In the genomic region with DNA sequence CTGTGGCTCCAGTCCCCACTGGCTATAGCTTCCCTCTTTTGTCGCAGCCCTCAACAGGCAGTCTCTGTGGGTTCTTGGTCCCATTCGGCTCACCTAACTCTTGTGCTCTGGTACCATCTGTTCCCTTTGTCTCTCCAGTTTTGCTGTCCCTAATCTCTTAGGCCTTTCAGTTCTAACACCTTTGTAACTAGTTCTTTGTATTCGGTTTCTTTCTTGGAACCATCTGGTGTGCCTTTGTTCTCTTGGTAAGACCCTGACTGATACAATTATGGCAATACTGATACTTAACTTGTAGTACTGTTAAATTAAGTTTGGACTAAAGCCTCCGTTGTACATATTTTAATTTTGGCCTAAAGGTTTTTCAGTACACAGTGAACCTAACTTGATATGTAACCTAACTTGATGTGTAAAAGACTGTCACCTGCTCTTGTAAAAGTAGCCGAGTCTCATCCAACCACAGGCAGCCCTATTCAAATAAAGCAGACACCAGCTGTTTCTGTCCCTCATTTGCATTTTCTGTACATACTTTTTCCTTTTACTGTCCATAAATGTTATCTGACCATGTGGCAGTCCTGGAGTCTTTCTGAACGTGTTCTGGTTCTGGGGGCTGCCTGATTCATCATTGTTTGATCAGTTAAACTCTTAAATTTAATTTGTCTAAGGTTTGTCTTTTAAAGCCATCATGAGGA, we compare ENCODE assay signal across 9 cellular contexts. TPM values are rescaled to one million over a fixed set of nuclear protein-coding genes. Genes with fewer than 3 reads are reported as not detected.
DNase-seq lines count a peak whose midpoint lies in the region; ATAC-seq and TF ChIP-seq lines count a peak whose summit lies in the region.
"Had no signal": no experiment of that assay in that cellular context is flagged by ENCODE, and none has a peak within 500 bp of the region (broad histone marks: within the 10 kb centered on the region; RNA-seq: fewer than 3 reads in every experiment).

No MANE protein-coding gene starts in this region.

- peak; percentile 43 for DNase-seq in GM06990 (ENCODE audit: extremely low read depth, insufficient read length)
- peak; percentile 51 for DNase-seq in SHP77 treated with DMSO at 0.1 percent for 48 hours (lab: John Stamatoyannopoulos, UW)
- DNase-seq in left lobe of liver (ENCODE audit: low spot score), result no peak
- DNase-seq in NCI-H1417 treated with DMSO at 0.1 percent for 48 hours (lab: John Stamatoyannopoulos, UW), result no peak
- no peak for DNase-seq in activated T-helper 2 cell treated with anti-CD3 and anti-CD28 coated beads, Interferon-gamma antibody, Interleukin-2, Interleukin-4, amounts not matched to agents 10 μg/mL and 5 μg/mL and 100 μg/mL, durations not matched to agents 14 hours and 24 hours and 36 hours (ENCODE audit: low spot score)
- no peak for DNase-seq in NCI-H2196 treated with DMSO at 0.1 percent for 48 hours (lab: John Stamatoyannopoulos, UW; ENCODE audit: unreplicated experiment)
- DNase-seq: stimulated activated CD4-positive, alpha-beta T cell treated with anti-CD3 and anti-CD28 coated beads, Interleukin-4, amount 100 ng/mL, for 1 hour had no signal

- no peak overlapping the region for H3K27ac Mint-ChIP-seq in activated T-helper 2 cell treated with anti-CD3 and anti-CD28 coated beads, Interferon-gamma antibody, Interleukin-2, Interleukin-4, amounts not matched to agents 10 μg/mL and 5 μg/mL and 100 μg/mL, durations not matched to agents 14 hours and 24 hours and 36 hours

- no peak overlapping the region for H3K4me3 Mint-ChIP-seq in activated T-helper 2 cell treated with anti-CD3 and anti-CD28 coated beads, Interferon-gamma antibody, Interleukin-2, Interleukin-4, amounts not matched to agents 10 μg/mL and 5 μg/mL and 100 μg/mL, durations not matched to agents 14 hours and 24 hours and 36 hours (ENCODE audit: low read depth)

- no peaks in the 10 kb centered on the region for H3K9me3 Mint-ChIP-seq in activated T-helper 2 cell treated with anti-CD3 and anti-CD28 coated beads, Interferon-gamma antibody, Interleukin-2, Interleukin-4, amounts not matched to agents 10 μg/mL and 5 μg/mL and 100 μg/mL, durations not matched to agents 14 hours and 24 hours and 36 hours

- no peak for TF ChIP-seq CTCF in GM06990 (IDR thresholded peaks at IDR 0.05; ENCODE audit: insufficient read depth, low read length, poor library complexity, severe bottlenecking)

- peaks cover 62% of the 10 kb centered on the region for H3K4me1 Mint-ChIP-seq in activated T-helper 2 cell treated with anti-CD3 and anti-CD28 coated beads, Interferon-gamma antibody, Interleukin-2, Interleukin-4, amounts not matched to agents 10 μg/mL and 5 μg/mL and 100 μg/mL, durations not matched to agents 14 hours and 24 hours and 36 hours (ENCODE audit: low read depth)

- peak overlapping the region; percentile 55 for H3K4me3 ChIP-seq in GM06990 (replicated peaks; ENCODE audit: low read depth, low read length)

- ATAC-seq in GM19328 (IDR thresholded peaks at IDR 0.05; ENCODE audit: unreplicated experiment) (peak; percentile 56), HG03064 (IDR thresholded peaks at IDR 0.05; ENCODE audit: low read depth, unreplicated experiment) (peak; percentile 46), left lobe of liver (no peak)

- no peaks in the 10 kb centered on the region for H3K27me3 ChIP-seq in GM06990 (replicated peaks; ENCODE audit: control insufficient read depth, insufficient read depth, low read length)

- no peaks in the 10 kb centered on the region for H3K27me3 Mint-ChIP-seq in activated T-helper 2 cell treated with anti-CD3 and anti-CD28 coated beads, Interferon-gamma antibody, Interleukin-2, Interleukin-4, amounts not matched to agents 10 μg/mL and 5 μg/mL and 100 μg/mL, durations not matched to agents 14 hours and 24 hours and 36 hours (ENCODE audit: low read depth)

- intact Hi-C loops in activated T-helper 2 cell treated with anti-CD3 and anti-CD28 coated beads, Interferon-gamma antibody, Interleukin-2, Interleukin-4, amounts not matched to agents 10 μg/mL and 5 μg/mL and 100 μg/mL, durations not matched to agents 14 hours and 24 hours and 36 hours (cut with micrococcal nuclease), result loop anchor here (10.0 kb wide), 2 partner anchors 1082 to 1298 kb away; partner anchors contain the start of gene FARSB

- H3K36me3 Mint-ChIP-seq in activated T-helper 2 cell treated with anti-CD3 and anti-CD28 coated beads, Interferon-gamma antibody, Interleukin-2, Interleukin-4, amounts not matched to agents 10 μg/mL and 5 μg/mL and 100 μg/mL, durations not matched to agents 14 hours and 24 hours and 36 hours (ENCODE audit: low read depth), result no peaks in the 10 kb centered on the region

- no peaks in the 10 kb centered on the region for H3K36me3 ChIP-seq in GM06990 (ENCODE audit: control insufficient read depth, insufficient read depth, low read length)

RNA-seq across cellular contexts. Expression of gene MRPL44, which starts 4.8 kb away (rescaled TPM):
- total RNA-seq in left lobe of liver, result 22.0 TPM
- 33.6 and 34.3 TPM in 2 replicates for total RNA-seq in activated T-helper 2 cell treated with anti-CD3 and anti-CD28 coated beads, Interferon-gamma antibody, Interleukin-2, Interleukin-4, amounts not matched to agents 10 μg/mL and 5 μg/mL and 100 μg/mL, durations not matched to agents 14 hours and 24 hours and 36 hours

RNA-seq across cellular contexts. Expression of gene WDFY1, which starts 7.3 kb away (rescaled TPM):
- total RNA-seq in left lobe of liver, result 16.4 TPM
- 22.2 and 23.3 TPM in 2 replicates for total RNA-seq in activated T-helper 2 cell treated with anti-CD3 and anti-CD28 coated beads, Interferon-gamma antibody, Interleukin-2, Interleukin-4, amounts not matched to agents 10 μg/mL and 5 μg/mL and 100 μg/mL, durations not matched to agents 14 hours and 24 hours and 36 hours

Comparison
In these comparisons a context has a peak if more than half of its experiments do, and no peak if none do; other contexts are left out.
1. DNase-seq: peak in GM06990 (single experiment) and SHP77 treated with DMSO at 0.1 percent for 48 hours (single experiment); none in left lobe of liver (single experiment), NCI-H1417 treated with DMSO at 0.1 percent for 48 hours (single experiment), activated T-helper 2 cell treated with anti-CD3 and anti-CD28 coated beads, Interferon-gamma antibody, Interleukin-2, Interleukin-4, amounts not matched to agents 10 μg/mL and 5 μg/mL and 100 μg/mL, durations not matched to agents 14 hours and 24 hours and 36 hours (single experiment) and NCI-H2196 treated with DMSO at 0.1 percent for 48 hours (single experiment).